ENCODE assay signal across 10 cellular contexts in the genomic region with DNA sequence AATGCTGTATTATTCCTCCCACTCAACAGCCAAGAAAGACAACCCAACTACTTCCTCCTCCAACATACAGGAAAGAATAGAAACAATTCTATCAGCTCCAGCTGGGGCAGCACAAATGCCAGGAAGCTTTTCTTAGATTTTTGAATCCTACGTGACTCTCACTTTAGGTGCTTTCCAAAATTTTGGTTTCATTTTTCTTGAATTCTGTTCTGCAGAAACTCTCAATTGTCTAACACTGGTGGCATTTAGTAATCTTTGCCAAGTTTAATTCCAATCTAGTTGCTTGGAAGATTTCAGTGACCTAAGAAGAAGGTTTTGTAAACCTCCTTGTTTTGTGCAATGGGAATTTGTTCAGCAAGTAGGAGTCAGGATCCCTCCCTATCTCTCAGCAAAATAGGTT. TPM values are rescaled to one million over a fixed set of nuclear protein-coding genes. Genes with fewer than 3 reads are reported as not detected.
DNase-seq lines count a peak whose midpoint lies in the region; ATAC-seq and TF ChIP-seq lines count a peak whose summit lies in the region.
"Had no signal": no experiment of that assay in that cellular context is flagged by ENCODE, and none has a peak within 500 bp of the region (broad histone marks: within the 10 kb centered on the region; RNA-seq: fewer than 3 reads in every experiment).

No MANE protein-coding gene starts in this region.

- H3K9me3 ChIP-seq in ascending aorta: no peaks in the 10 kb centered on the region
- no peaks in the 10 kb centered on the region for H3K9me3 ChIP-seq in suprapubic skin

- TF ChIP-seq POLR2A in suprapubic skin (IDR thresholded peaks at IDR 0.05): no peak

- 6% methylated on average over 1 of the region's 1 CpG for WGBS in suprapubic skin

- H3K27ac ChIP-seq in ascending aorta: peak overlapping the region; percentile 46 to 50
- peak overlapping the region; percentile 48 for H3K27ac ChIP-seq in suprapubic skin

- peak; percentile 36 for ATAC-seq in left ventricle myocardium superior
- ATAC-seq in HG02623 (IDR thresholded peaks at IDR 0.05; ENCODE audit: unreplicated experiment): no peak

- intact Hi-C loops in ascending aorta (cut with DNase I): loop anchor here (5.0 kb wide), 1 partner anchor 38 kb away; a partner anchor contains a TSS
- intact Hi-C loops in left ventricle myocardium superior (cut with micrococcal nuclease): no loop called here

- TF ChIP-seq EP300 in suprapubic skin (IDR thresholded peaks at IDR 0.05): no peak

- H3K4me1 ChIP-seq in ascending aorta (peaks cover 0 to 16% of the 10 kb centered on the region in 2 donors), suprapubic skin (peaks cover 17% of the 10 kb centered on the region)

- H3K4me3 ChIP-seq in ascending aorta: peak overlapping the region in 1 of 2 donors; percentile 46
- no peak overlapping the region for H3K4me3 ChIP-seq in suprapubic skin

- H3K36me3 ChIP-seq in ascending aorta (no peaks in the 10 kb centered on the region), suprapubic skin (no peaks in the 10 kb centered on the region)

- TF ChIP-seq CTCF in ascending aorta (IDR thresholded peaks at IDR 0.05) (no peak), suprapubic skin (IDR thresholded peaks at IDR 0.05) (no peak)

- H3K27me3 ChIP-seq in ascending aorta (no peaks in the 10 kb centered on the region), suprapubic skin (no peaks in the 10 kb centered on the region)

- DNase-seq in HCEC 1CT: peak; percentile 68
- DNase-seq in ascending aorta (ENCODE audit: low spot score in 2 of 2): no peak
- no peak for DNase-seq in left ventricle myocardium superior
- no peak for DNase-seq in suprapubic skin (ENCODE audit: low spot score in 2 of 2)
- no peak for DNase-seq in cerebellum (ENCODE audit: low spot score)
- no peak for DNase-seq in effector CD8-positive, alpha-beta T cell (lab: John Stamatoyannopoulos, UW)
- no peak for DNase-seq in SW 1271 (lab: John Stamatoyannopoulos, UW)
- DNase-seq: NCI-H2029 treated with DMSO at 0.1 percent for 48 hours; stimulated activated CD4-positive, alpha-beta T cell treated with anti-CD3 and anti-CD28 coated beads, Interleukin-4, amount 100 ng/mL, for 4 hours had no signal

RNA-seq across cellular contexts. Expression of a gene that starts 37.1 kb away (rescaled TPM):
- 46.0 TPM for total RNA-seq in ascending aorta
- 9.4 TPM for total RNA-seq in left ventricle myocardium superior
- total RNA-seq in suprapubic skin: 10 to 100 TPM; 23.4 to 47.0 (median 44.2) TPM
- 187 TPM for total RNA-seq in cerebellum

RNA-seq across cellular contexts. Expression of a gene that starts 58.7 kb away (rescaled TPM):
- 9.7 TPM for total RNA-seq in ascending aorta
- 9.1 TPM for total RNA-seq in left ventricle myocardium superior
- 1 to 10 TPM; 4.4 to 8.7 (median 5.4) TPM for total RNA-seq in suprapubic skin
- 15.9 TPM for total RNA-seq in cerebellum
